ENCODE assay signal across 8 cellular contexts in genomic region chr18:7117390-7118355, GRCh38. TPM values are rescaled to one million over a fixed set of nuclear protein-coding genes. Genes with fewer than 3 reads are reported as not detected.
DNase-seq lines count a peak whose midpoint lies in the region; ATAC-seq, FAIRE-seq and TF ChIP-seq lines count a peak whose summit lies in the region.

A gene with protein sequence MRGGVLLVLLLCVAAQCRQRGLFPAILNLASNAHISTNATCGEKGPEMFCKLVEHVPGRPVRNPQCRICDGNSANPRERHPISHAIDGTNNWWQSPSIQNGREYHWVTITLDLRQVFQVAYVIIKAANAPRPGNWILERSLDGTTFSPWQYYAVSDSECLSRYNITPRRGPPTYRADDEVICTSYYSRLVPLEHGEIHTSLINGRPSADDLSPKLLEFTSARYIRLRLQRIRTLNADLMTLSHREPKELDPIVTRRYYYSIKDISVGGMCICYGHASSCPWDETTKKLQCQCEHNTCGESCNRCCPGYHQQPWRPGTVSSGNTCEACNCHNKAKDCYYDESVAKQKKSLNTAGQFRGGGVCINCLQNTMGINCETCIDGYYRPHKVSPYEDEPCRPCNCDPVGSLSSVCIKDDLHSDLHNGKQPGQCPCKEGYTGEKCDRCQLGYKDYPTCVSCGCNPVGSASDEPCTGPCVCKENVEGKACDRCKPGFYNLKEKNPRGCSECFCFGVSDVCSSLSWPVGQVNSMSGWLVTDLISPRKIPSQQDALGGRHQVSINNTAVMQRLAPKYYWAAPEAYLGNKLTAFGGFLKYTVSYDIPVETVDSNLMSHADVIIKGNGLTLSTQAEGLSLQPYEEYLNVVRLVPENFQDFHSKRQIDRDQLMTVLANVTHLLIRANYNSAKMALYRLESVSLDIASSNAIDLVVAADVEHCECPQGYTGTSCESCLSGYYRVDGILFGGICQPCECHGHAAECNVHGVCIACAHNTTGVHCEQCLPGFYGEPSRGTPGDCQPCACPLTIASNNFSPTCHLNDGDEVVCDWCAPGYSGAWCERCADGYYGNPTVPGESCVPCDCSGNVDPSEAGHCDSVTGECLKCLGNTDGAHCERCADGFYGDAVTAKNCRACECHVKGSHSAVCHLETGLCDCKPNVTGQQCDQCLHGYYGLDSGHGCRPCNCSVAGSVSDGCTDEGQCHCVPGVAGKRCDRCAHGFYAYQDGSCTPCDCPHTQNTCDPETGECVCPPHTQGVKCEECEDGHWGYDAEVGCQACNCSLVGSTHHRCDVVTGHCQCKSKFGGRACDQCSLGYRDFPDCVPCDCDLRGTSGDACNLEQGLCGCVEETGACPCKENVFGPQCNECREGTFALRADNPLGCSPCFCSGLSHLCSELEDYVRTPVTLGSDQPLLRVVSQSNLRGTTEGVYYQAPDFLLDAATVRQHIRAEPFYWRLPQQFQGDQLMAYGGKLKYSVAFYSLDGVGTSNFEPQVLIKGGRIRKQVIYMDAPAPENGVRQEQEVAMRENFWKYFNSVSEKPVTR (N-terminal part only) (minus strand): TSS chr18:7117797. CDS start chr18:7117720, 77 bp downstream.

- no TSS peak for BruUV-seq in HepG2 (replicated peaks; lab: Mats Ljungman, UMichigan)

- TF ChIP-seq CTCF in cardiac fibroblast (IDR thresholded peaks at IDR 0.05; ENCODE audit: low read depth, low read length) (no peak), HepG2 (CRISPR knock-in tag; IDR thresholded peaks at IDR 0.05) (no peak), type B pancreatic cell (conservative IDR thresholded peaks at IDR 0.05) (peak; percentile 23)

- no peaks in the 10 kb centered on the region for H3K36me3 ChIP-seq in HepG2 (replicated peaks in 1 of 2; ENCODE audit: control insufficient read depth in 1 of 2, insufficient read depth in 2 of 2, low read length in 2 of 2)

- no peaks in the 10 kb centered on the region for H3K79me2 ChIP-seq in HepG2 (ENCODE audit: insufficient read depth, low read length)

- no peak for TF ChIP-seq RAD21 in HepG2 (CRISPR knock-in tag; IDR thresholded peaks at IDR 0.05)

- H3K4me3 Mint-ChIP-seq in activated CD4-positive, alpha-beta T cell treated with anti-CD3 and anti-CD28 coated beads, Interleukin-2, amount 10 ng/mL, durations not matched to agents 7 days and 5 days: peak within 1 kb of the TSS; percentile 57
- peak within 1 kb of the TSS; percentile 94 for H3K4me3 Mint-ChIP-seq in type B pancreatic cell

- H3K27ac Mint-ChIP-seq in activated CD4-positive, alpha-beta T cell treated with anti-CD3 and anti-CD28 coated beads, Interleukin-2, amount 10 ng/mL, durations not matched to agents 7 days and 5 days: no peak within 1 kb of the TSS
- peak within 1 kb of the TSS; percentile 81 for H3K27ac Mint-ChIP-seq in type B pancreatic cell

- TF ChIP-seq POLR2A in HepG2 (IDR thresholded peaks at IDR 0.05; ENCODE audit: insufficient read depth in 1 of 2, low read depth in 2 of 2, low read length in 2 of 2): no peak

- no peaks in the 10 kb centered on the region for H3K9me3 ChIP-seq in HepG2 (ENCODE audit: low read length)

- peaks cover 5 to 24% of the 10 kb centered on the region in 2 experiments; a peak in 4 of 5 replicates for H3K27me3 ChIP-seq in HepG2 (ENCODE audit: control insufficient read depth in 1 of 2, insufficient read depth in 2 of 2, low read length in 2 of 2)

- ATAC-seq in HepG2 (peak; percentile 83), GM18909 (IDR thresholded peaks at IDR 0.05; ENCODE audit: poor library complexity, unreplicated experiment) (no peak)

- peaks cover 6% of the 10 kb centered on the region for H3K4me1 Mint-ChIP-seq in activated CD4-positive, alpha-beta T cell treated with anti-CD3 and anti-CD28 coated beads, Interleukin-2, amount 10 ng/mL, durations not matched to agents 7 days and 5 days
- peaks cover 17% of the 10 kb centered on the region for H3K4me1 Mint-ChIP-seq in type B pancreatic cell (ENCODE audit: unreplicated experiment)

- no peaks in the 10 kb centered on the region for H3K9me3 Mint-ChIP-seq in activated CD4-positive, alpha-beta T cell treated with anti-CD3 and anti-CD28 coated beads, Interleukin-2, amount 10 ng/mL, durations not matched to agents 7 days and 5 days
- H3K9me3 Mint-ChIP-seq in type B pancreatic cell: peaks cover 10% of the 10 kb centered on the region

- peak within 1 kb of the TSS; percentile 47 for H3K4me2 ChIP-seq in HepG2 (ENCODE audit: low read depth, low read length)

- in situ Hi-C loops in HepG2 (cut with HindIII; ENCODE audit: extremely low pct_ligation_motif_present, low pct_unique_long_range_greater_than_20kb): no loop called here

- H3K4me3 ChIP-seq in cardiac fibroblast (replicated peaks in 1 of 2; ENCODE audit: low read depth in 2 of 2, low read length in 2 of 2): peak within 1 kb of the TSS; percentile 72 to 73
- peak within 1 kb of the TSS; percentile 24 to 64 (median 26); a peak in 4 of 6 replicates for H3K4me3 ChIP-seq in HepG2 (replicated peaks in 1 of 3; ENCODE audit: insufficient read depth in 1 of 3, low read depth in 2 of 3, low read length in 3 of 3)

- intact Hi-C loops in HepG2 (cut with micrococcal nuclease; ENCODE audit: unreplicated experiment): no loop called here

- H3K27me3 Mint-ChIP-seq in activated CD4-positive, alpha-beta T cell treated with anti-CD3 and anti-CD28 coated beads, Interleukin-2, amount 10 ng/mL, durations not matched to agents 7 days and 5 days: peaks cover 33% of the 10 kb centered on the region
- H3K27me3 Mint-ChIP-seq in type B pancreatic cell: peaks cover 27% of the 10 kb centered on the region

- TF ChIP-seq EP300 in HepG2 (IDR thresholded peaks at IDR 0.05; ENCODE audit: low read depth in 2 of 2, low read length in 2 of 2) (no peak), HepG2 (CRISPR knock-in tag; IDR thresholded peaks at IDR 0.05; ENCODE audit: borderline replicate concordance) (no peak)

- no peak for FAIRE-seq in HepG2 (lab: Jason Lieb, UNC)

- H3K36me3 Mint-ChIP-seq in activated CD4-positive, alpha-beta T cell treated with anti-CD3 and anti-CD28 coated beads, Interleukin-2, amount 10 ng/mL, durations not matched to agents 7 days and 5 days (ENCODE audit: low read depth): peaks cover 2% of the 10 kb centered on the region
- H3K36me3 Mint-ChIP-seq in type B pancreatic cell: peaks cover 9% of the 10 kb centered on the region

- H4K20me1 ChIP-seq in HepG2 (ENCODE audit: insufficient read depth, low read length): no peaks in the 10 kb centered on the region

- POLR2A ChIA-PET in activated CD4-positive, alpha-beta T cell treated with anti-CD3 and anti-CD28 coated beads, Interleukin-2, amount 10 ng/mL, durations not matched to agents 7 days and 5 days (lab: Charles Lee): no interaction called here
- POLR2A ChIA-PET in HepG2 (lab: Yijun Ruan, JAX): no interaction called here

- 13% methylated on average over 3 of the region's 95 CpGs for WGBS in HepG2 (ENCODE audit: low lambda C conversion rate)

- no peak for DNase-seq in activated CD4-positive, alpha-beta T cell treated with anti-CD3 and anti-CD28 coated beads, Interleukin-2, amount 10 ng/mL, durations not matched to agents 7 days and 5 days
- DNase-seq in activated CD4-positive, alpha-beta T cell treated with anti-CD3 and anti-CD28 coated beads for 48 hours: no peak
- DNase-seq in cardiac fibroblast (ENCODE audit: low read depth in 2 of 2): peak; percentile 32 to 51
- DNase-seq in HepG2 (ENCODE audit: low spot score): no peak
- DNase-seq in type B pancreatic cell (ENCODE audit: extremely low spot score, unreplicated experiment): peak; percentile 77
- no peak for DNase-seq in NCI-H1436 treated with DMSO at 0.1 percent for 48 hours (lab: John Stamatoyannopoulos, UW)
- DNase-seq in SW 1271 (lab: John Stamatoyannopoulos, UW): no peak

- H2AFZ ChIP-seq in HepG2 (ENCODE audit: low read length): no peak within 1 kb of the TSS

- peaks cover 8% of the 10 kb centered on the region; the same call in 1 of the 2 replicates for H3K4me1 ChIP-seq in HepG2 (ENCODE audit: insufficient read depth, low read length)

- CTCF ChIA-PET in activated CD4-positive, alpha-beta T cell treated with anti-CD3 and anti-CD28 coated beads, Interleukin-2, amount 10 ng/mL, durations not matched to agents 7 days and 5 days (lab: Charles Lee): no interaction called here
- CTCF ChIA-PET in HepG2 (lab: Yijun Ruan, JAX; ENCODE audit: low intra/inter-chr PET ratio, low total read pairs): no interaction called here

- H3K27ac ChIP-seq in HepG2 (ENCODE audit: extremely low read length, insufficient read depth, low read length): no peak within 1 kb of the TSS

- H3K9ac ChIP-seq in HepG2 (ENCODE audit: insufficient read depth, low read depth, low read length): no peak within 1 kb of the TSS

TF ChIP-seq in HepG2, 621 proteins besides CTCF, POLR2A, EP300 and RAD21 (continues in another document):
- no peak for TF ChIP-seq PHF5A (CRISPR knock-in tag; IDR thresholded peaks at IDR 0.05; ENCODE audit: low read depth, unreplicated experiment)
- TF ChIP-seq PAF1 (CRISPR knock-in tag; IDR thresholded peaks at IDR 0.05): no peak
- no peak for TF ChIP-seq HDAC2 (CRISPR knock-in tag; IDR thresholded peaks at IDR 0.05)
- no peak for TF ChIP-seq THAP11 (CRISPR knock-in tag; IDR thresholded peaks at IDR 0.05)

RNA-seq across cellular contexts. Expression of the gene that starts here (rescaled TPM):
- total RNA-seq in activated CD4-positive, alpha-beta T cell treated with anti-CD3 and anti-CD28 coated beads, Interleukin-2, amount 10 ng/mL, durations not matched to agents 7 days and 5 days: not detected
- total RNA-seq in HepG2 (2016; rRNA removed; fragmentation: Illumina TruSeq; extraction: Trizol) (0.44 and 0.52 TPM in 2 replicates), type B pancreatic cell (ENCODE audit: low replicate concordance) (59.3 and 75.0 TPM in 2 replicates)
- 0.09 and 0.20 TPM in 2 replicates for total RNA-seq in HepG2 (2016; cell fraction: cytosol; rRNA removed; fragmentation: Illumina TruSeq; extraction: Trizol; ENCODE audit: low read depth)
- total RNA-seq in HepG2 (2016; cell fraction: insoluble cytoplasmic fraction; rRNA removed; fragmentation: Illumina TruSeq; extraction: Trizol): 0.28 and 0.43 TPM in 2 replicates
- total RNA-seq in HepG2 (2016; cell fraction: membrane; rRNA removed; fragmentation: Illumina TruSeq; extraction: Trizol): 0.21 and 0.28 TPM in 2 replicates
- 0.31 and 0.44 TPM in 2 replicates for total RNA-seq in HepG2 (2016; cell fraction: nucleus; rRNA removed; fragmentation: Illumina TruSeq; extraction: Trizol)
- polyA plus RNA-seq in HepG2 (2011; rRNA removed): 0.05 TPM in 2 replicates
- 0.05 and 0.10 TPM in 2 replicates for polyA plus RNA-seq in HepG2 (2011; cell fraction: cytosol; rRNA removed)
- polyA plus RNA-seq in HepG2 (2011; cell fraction: nucleus; rRNA removed): 0.13 and 0.23 TPM in 2 replicates
- polyA plus RNA-seq in HepG2 (2012): 0.25 and 0.28 TPM in 2 replicates
- 0.09 and 0.20 TPM in 2 replicates for polyA plus RNA-seq in HepG2 (2016; cell fraction: cytosol; fragmentation: Illumina TruSeq; extraction: Trizol; ENCODE audit: low read depth)
- polyA plus RNA-seq in HepG2 (2016; cell fraction: insoluble cytoplasmic fraction; fragmentation: Illumina TruSeq; extraction: Trizol; ENCODE audit: low read depth): 0.22 and 0.35 TPM in 2 replicates
- polyA plus RNA-seq in HepG2 (2016; cell fraction: membrane; fragmentation: Illumina TruSeq; extraction: Trizol; ENCODE audit: low read depth): 0.06 and 0.13 TPM in 2 replicates
- polyA plus RNA-seq in HepG2 (2016; cell fraction: nucleus; fragmentation: Illumina TruSeq; extraction: Trizol; ENCODE audit: insufficient read depth, low read depth): 0.70 and 0.73 TPM in 2 replicates
- 0.16 and 232 TPM in 2 replicates for polyA minus RNA-seq in HepG2 (2011; rRNA and poly(A)+ RNA removed; ENCODE audit: low replicate concordance)
- 0.59 and 0.97 TPM in 2 replicates for polyA minus RNA-seq in HepG2 (2011; cell fraction: cytosol; rRNA and poly(A)+ RNA removed)
- polyA minus RNA-seq in HepG2 (2011; cell fraction: nucleus; rRNA and poly(A)+ RNA removed): 0.26 and 0.37 TPM in 2 replicates

Comparison
In these comparisons a context has a peak if more than half of its experiments do, and no peak if none do; other contexts are left out.
1. RNA of the gene that starts here (total RNA-seq): 59.3 to 75.0 TPM in type B pancreatic cell; 0.09 to 0.52 TPM in HepG2 and not detected in activated CD4-positive, alpha-beta T cell treated with anti-CD3 and anti-CD28 coated beads, Interleukin-2, amount 10 ng/mL, durations not matched to agents 7 days and 5 days; every median in the first group is over 10 times any median in the second.
2. DNase-seq: peak in cardiac fibroblast (2 of 2) and type B pancreatic cell (single experiment); none in activated CD4-positive, alpha-beta T cell treated with anti-CD3 and anti-CD28 coated beads, Interleukin-2, amount 10 ng/mL, durations not matched to agents 7 days and 5 days (single experiment), activated CD4-positive, alpha-beta T cell treated with anti-CD3 and anti-CD28 coated beads for 48 hours (single experiment), HepG2 (single experiment), NCI-H1436 treated with DMSO at 0.1 percent for 48 hours (single experiment) and SW 1271 (0 of 2).